Comparison of ENCODE assay signal across 9 cellular contexts in the genomic region with DNA sequence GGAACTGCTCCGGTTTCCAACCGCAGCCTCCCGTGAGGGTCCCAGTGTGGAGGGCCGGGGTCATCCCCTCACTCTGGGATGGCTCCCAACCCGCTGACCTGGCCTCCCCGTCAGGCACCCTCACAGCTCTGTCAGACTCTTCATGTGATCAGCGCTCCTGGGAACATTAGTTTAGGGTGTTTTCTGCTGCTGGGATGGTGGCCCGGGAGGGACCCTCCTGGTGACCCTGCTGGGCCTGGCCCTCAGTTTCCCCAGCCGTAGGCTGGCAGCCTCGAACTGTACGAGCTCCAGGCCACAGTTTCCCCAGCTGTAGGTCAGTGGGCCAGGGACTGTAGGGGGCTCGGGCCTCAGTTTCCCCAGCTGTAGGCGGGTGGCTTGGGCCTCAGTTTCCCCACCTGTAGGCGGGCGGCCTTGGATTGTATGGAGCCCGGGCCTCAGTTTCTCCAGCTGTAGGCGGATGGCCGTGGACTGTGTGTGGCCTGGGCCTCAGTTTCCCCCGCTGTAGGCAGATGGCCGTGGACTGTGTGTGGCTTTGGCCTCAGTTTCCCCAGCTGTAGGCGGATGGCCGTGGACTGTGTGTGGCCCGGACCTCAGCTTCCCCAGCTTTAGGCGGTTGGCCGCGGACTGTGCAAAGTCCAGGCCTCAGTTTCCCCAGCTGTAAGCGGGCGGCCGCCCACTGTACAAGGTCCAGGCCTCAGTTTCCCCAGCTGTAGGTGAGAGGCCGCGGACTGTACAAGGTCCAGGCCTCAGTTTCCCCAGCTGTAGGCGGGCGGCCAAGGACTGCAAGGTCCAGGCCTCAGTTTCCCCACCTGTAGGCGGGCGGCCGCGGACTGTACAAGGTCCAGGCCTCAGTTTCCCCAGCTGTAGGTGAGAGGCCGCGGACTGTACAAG. TPM values are rescaled to one million over a fixed set of nuclear protein-coding genes. Genes with fewer than 3 reads are reported as not detected.
DNase-seq lines count a peak whose midpoint lies in the region; ATAC-seq and TF ChIP-seq lines count a peak whose summit lies in the region.
"Had no signal": no experiment of that assay in that cellular context is flagged by ENCODE, and none has a peak within 500 bp of the region (broad histone marks: within the 10 kb centered on the region; RNA-seq: fewer than 3 reads in every experiment).

No MANE protein-coding gene starts in this region.

- H3K4me3 Mint-ChIP-seq in effector memory CD8-positive, alpha-beta T cell: peak overlapping the region; percentile 90 to 94
- H3K4me3 Mint-ChIP-seq in natural killer cell treated with Interleukin-12 subunit alpha and Interleukin-12 subunit beta and Interleukin-15 and Interleukin-18, amount 100 ng/mL, for 72 hours: no peak overlapping the region

- no peak for TF ChIP-seq POLR2A in NB4 (IDR thresholded peaks at IDR 0.05; ENCODE audit: extremely low read depth, insufficient read length)

- H3K9me3 Mint-ChIP-seq in effector memory CD8-positive, alpha-beta T cell: no peaks in the 10 kb centered on the region
- H3K9me3 Mint-ChIP-seq in natural killer cell treated with Interleukin-12 subunit alpha and Interleukin-12 subunit beta and Interleukin-15 and Interleukin-18, amount 100 ng/mL, for 72 hours: no peaks in the 10 kb centered on the region

- peaks cover 23% of the 10 kb centered on the region in 2 donors for H3K4me1 Mint-ChIP-seq in effector memory CD8-positive, alpha-beta T cell (ENCODE audit: low read depth in 2 of 2)
- H3K4me1 Mint-ChIP-seq in natural killer cell treated with Interleukin-12 subunit alpha and Interleukin-12 subunit beta and Interleukin-15 and Interleukin-18, amount 100 ng/mL, for 72 hours (ENCODE audit: low read depth in 2 of 2): peaks cover 21 to 24% of the 10 kb centered on the region in 2 donors

- DNase-seq in NB4 (ENCODE audit: low read depth) (peak; percentile 2), ACHN (no peak), T-helper 9 cell (no peak)
- no peak for DNase-seq in effector memory CD8-positive, alpha-beta T cell
- DNase-seq in natural killer cell treated with Interleukin-12 subunit alpha and Interleukin-12 subunit beta and Interleukin-15 and Interleukin-18, amount 100 ng/mL, for 72 hours (ENCODE audit: low spot score): no peak

- no peak for TF ChIP-seq CTCF in NB4 (IDR thresholded peaks at IDR 0.05; ENCODE audit: low read depth, low read length)

- peak overlapping the region; percentile 73 for H2AFZ ChIP-seq in neuron (ENCODE audit: low read depth, low read length)

- H3K4me1 ChIP-seq in BLaER1: peaks cover 45% of the 10 kb centered on the region
- H3K4me1 ChIP-seq in neuron (ENCODE audit: insufficient read depth, low read length): peaks cover 25% of the 10 kb centered on the region

- H3K36me3 Mint-ChIP-seq in effector memory CD8-positive, alpha-beta T cell (ENCODE audit: insufficient read depth): peaks cover 41% of the 10 kb centered on the region
- H3K36me3 Mint-ChIP-seq in natural killer cell treated with Interleukin-12 subunit alpha and Interleukin-12 subunit beta and Interleukin-15 and Interleukin-18, amount 100 ng/mL, for 72 hours: peaks cover 14% of the 10 kb centered on the region

- no peak overlapping the region for H3K27ac Mint-ChIP-seq in effector memory CD8-positive, alpha-beta T cell
- peak overlapping the region in 1 of 2 donors; percentile 74 for H3K27ac Mint-ChIP-seq in natural killer cell treated with Interleukin-12 subunit alpha and Interleukin-12 subunit beta and Interleukin-15 and Interleukin-18, amount 100 ng/mL, for 72 hours

- peak overlapping the region; percentile 75 for H3K4me3 ChIP-seq in BLaER1
- peak overlapping the region; percentile 62 for H3K4me3 ChIP-seq in NB4 (ENCODE audit: low read depth, low read length)
- peak overlapping the region; percentile 71 for H3K4me3 ChIP-seq in neuron (ENCODE audit: low read length)

- ATAC-seq in effector memory CD8-positive, alpha-beta T cell (replicated peaks): no peak
- ATAC-seq in HG03196 (IDR thresholded peaks at IDR 0.05; ENCODE audit: unreplicated experiment): no peak
- no peak for ATAC-seq in natural killer cell treated with Interleukin-12 subunit alpha and Interleukin-12 subunit beta and Interleukin-15 and Interleukin-18, amount 100 ng/mL, for 72 hours

- H3K9me3 ChIP-seq in BLaER1 (no peaks in the 10 kb centered on the region), neuron (ENCODE audit: low read length) (peaks cover 2% of the 10 kb centered on the region)

- H3K27me3 Mint-ChIP-seq in effector memory CD8-positive, alpha-beta T cell: no peaks in the 10 kb centered on the region
- no peaks in the 10 kb centered on the region for H3K27me3 Mint-ChIP-seq in natural killer cell treated with Interleukin-12 subunit alpha and Interleukin-12 subunit beta and Interleukin-15 and Interleukin-18, amount 100 ng/mL, for 72 hours

- H3K4me2 ChIP-seq in BLaER1: peak overlapping the region; percentile 92

- peaks cover 33% of the 10 kb centered on the region for H4K20me1 ChIP-seq in BLaER1

- H3K9ac ChIP-seq in BLaER1: peak overlapping the region; percentile 85; the same call in 1 of the 2 replicates

- peaks cover 29% of the 10 kb centered on the region for H3K36me3 ChIP-seq in BLaER1
- H3K36me3 ChIP-seq in neuron (ENCODE audit: insufficient read depth, low read length): peaks cover 13% of the 10 kb centered on the region

- in situ Hi-C loops in ACHN (cut with HindIII; ENCODE audit: low pct_ligation_motif_present, low pct_unique_long_range_greater_than_20kb, low sequenced_read_pairs): no loop called here

- H3K27me3 ChIP-seq in BLaER1 (no peaks in the 10 kb centered on the region), neuron (ENCODE audit: insufficient read depth, low read length) (no peaks in the 10 kb centered on the region)

- peak overlapping the region; percentile 83 for H3K27ac ChIP-seq in BLaER1

RNA-seq across cellular contexts. Expression of gene PTBP1, which starts 1.3 kb away (rescaled TPM):
- 100 to 1,000 TPM; 604 to 619 TPM for total RNA-seq in natural killer cell treated with Interleukin-12 subunit alpha and Interleukin-12 subunit beta and Interleukin-15 and Interleukin-18, amount 100 ng/mL, for 72 hours

RNA-seq across cellular contexts. Expression of gene PLPPR3, which starts 25.8 kb away (rescaled TPM):
- not detected for total RNA-seq in natural killer cell treated with Interleukin-12 subunit alpha and Interleukin-12 subunit beta and Interleukin-15 and Interleukin-18, amount 100 ng/mL, for 72 hours
- total RNA-seq: HT-29 had no signal

RNA-seq across cellular contexts. Expression of gene AZU1, which starts 31.7 kb away (rescaled TPM):
- total RNA-seq in natural killer cell treated with Interleukin-12 subunit alpha and Interleukin-12 subunit beta and Interleukin-15 and Interleukin-18, amount 100 ng/mL, for 72 hours: under 1 TPM; 0.25 to 0.36 TPM
- total RNA-seq: HT-29 had no signal

RNA-seq across cellular contexts. Expression of gene PRTN3, which starts 44.9 kb away (rescaled TPM):
- total RNA-seq in natural killer cell treated with Interleukin-12 subunit alpha and Interleukin-12 subunit beta and Interleukin-15 and Interleukin-18, amount 100 ng/mL, for 72 hours: not detected
- total RNA-seq: HT-29 had no signal

RNA-seq across cellular contexts. Expression of gene MISP, which starts 45.0 kb away (rescaled TPM):
- total RNA-seq in natural killer cell treated with Interleukin-12 subunit alpha and Interleukin-12 subunit beta and Interleukin-15 and Interleukin-18, amount 100 ng/mL, for 72 hours: not detected
